ENCODE assay signal across 8 cellular contexts in genomic region chr5:137753986-137754235, GRCh38. TPM values are rescaled to one million over a fixed set of nuclear protein-coding genes. Genes with fewer than 3 reads are reported as not detected.
A peak's percentile ranks its signal among the peaks of the same experiment; 100 is the strongest.
DNase-seq lines count a peak whose midpoint lies in the region; ATAC-seq and TF ChIP-seq lines count a peak whose summit lies in the region.

No MANE protein-coding gene starts in this region.

- 0 to 1% (median 0%) methylated on average over 15 to 21 of the region's 21 CpGs for WGBS in stomach, 5 donors

- peaks cover 28% of the 10 kb centered on the region for H3K4me1 Mint-ChIP-seq in activated CD4-positive, alpha-beta T cell treated with anti-CD3 and anti-CD28 coated beads for 36 hours
- peaks cover 21% of the 10 kb centered on the region for H3K4me1 Mint-ChIP-seq in activated T-helper 2 cell treated with anti-CD3 and anti-CD28 coated beads, Interferon-gamma antibody, Interleukin-2, Interleukin-4, amounts not matched to agents 10 μg/mL and 5 μg/mL and 100 μg/mL, durations not matched to agents 14 hours and 24 hours and 36 hours (ENCODE audit: low read depth)

- peak; percentile 4 for ATAC-seq in activated CD4-positive, alpha-beta T cell treated with anti-CD3 and anti-CD28 coated beads for 36 hours
- peak; percentile 31 for ATAC-seq in HG03045 (IDR thresholded peaks at IDR 0.05; ENCODE audit: unreplicated experiment)

- intact Hi-C loops in activated CD4-positive, alpha-beta T cell treated with anti-CD3 and anti-CD28 coated beads for 36 hours (cut with DNase I, micrococcal nuclease), result loop anchor here (1.0 to 10.0 kb wide), 13 partner anchors 17 to 1538 kb away; partner anchors contain the start of genes BRD8 (in 1 of the 2), CDC23 (in 1 of the 2), CDC25C (in 1 of the 2) and FAM13B (in 1 of the 2)
- intact Hi-C loops in activated T-helper 2 cell treated with anti-CD3 and anti-CD28 coated beads, Interferon-gamma antibody, Interleukin-2, Interleukin-4, amounts not matched to agents 10 μg/mL and 5 μg/mL and 100 μg/mL, durations not matched to agents 14 hours and 24 hours and 36 hours (cut with micrococcal nuclease), result loop anchor here (1.0 to 5.0 kb wide), 4 partner anchors 18 to 424 kb away; partner anchors contain the start of genes BRD8, KLHL3 and PKD2L2
- intact Hi-C loops in stomach (cut with DNase I; ENCODE audit: low total_unique reads), result no loop called here

- no peaks in the 10 kb centered on the region for H3K9me3 ChIP-seq in stomach

- DNase-seq in activated CD4-positive, alpha-beta T cell treated with anti-CD3 and anti-CD28 coated beads for 36 hours, result no peak
- no peak for DNase-seq in activated CD4-positive, alpha-beta T cell treated with anti-CD3 and anti-CD28 coated beads for 48 hours
- DNase-seq in activated T-helper 2 cell treated with anti-CD3 and anti-CD28 coated beads, Interferon-gamma antibody, Interleukin-2, Interleukin-4, amounts not matched to agents 10 μg/mL and 5 μg/mL and 100 μg/mL, durations not matched to agents 14 hours and 24 hours and 36 hours (ENCODE audit: low spot score), result no peak
- DNase-seq in stomach (no peak), NCI-H1092 (lab: John Stamatoyannopoulos, UW) (no peak), GM19238 (ENCODE audit: insufficient read length, low spot score) (no peak)

- no peak for TF ChIP-seq EP300 in stomach (IDR thresholded peaks at IDR 0.05)

- peak overlapping the region; percentile 98 to 100 (median 99) for H3K27ac ChIP-seq in stomach

- peak overlapping the region; percentile 100 for H3K4me3 ChIP-seq in iPS-11a (ENCODE audit: low read depth, low read length)
- peak overlapping the region; percentile 68 to 87 (median 75) for H3K4me3 ChIP-seq in stomach

- peak overlapping the region; percentile 97 for H3K27ac Mint-ChIP-seq in activated CD4-positive, alpha-beta T cell treated with anti-CD3 and anti-CD28 coated beads for 36 hours
- H3K27ac Mint-ChIP-seq in activated T-helper 2 cell treated with anti-CD3 and anti-CD28 coated beads, Interferon-gamma antibody, Interleukin-2, Interleukin-4, amounts not matched to agents 10 μg/mL and 5 μg/mL and 100 μg/mL, durations not matched to agents 14 hours and 24 hours and 36 hours, result peak overlapping the region; percentile 100

- no peaks in the 10 kb centered on the region for H3K9me3 Mint-ChIP-seq in activated CD4-positive, alpha-beta T cell treated with anti-CD3 and anti-CD28 coated beads for 36 hours (ENCODE audit: low read depth)
- peaks cover 4% of the 10 kb centered on the region for H3K9me3 Mint-ChIP-seq in activated T-helper 2 cell treated with anti-CD3 and anti-CD28 coated beads, Interferon-gamma antibody, Interleukin-2, Interleukin-4, amounts not matched to agents 10 μg/mL and 5 μg/mL and 100 μg/mL, durations not matched to agents 14 hours and 24 hours and 36 hours

- POLR2A ChIA-PET in activated CD4-positive, alpha-beta T cell treated with anti-CD3 and anti-CD28 coated beads for 36 hours (lab: Charles Lee), result interaction anchor here (0.7 to 1.2 kb wide), 4 partner anchors 18 to 425 kb away, joined by 3 to 5 read pairs (median 4); partner anchors contain the start of genes KIF20A and PKD2L2

- CTCF ChIA-PET in activated CD4-positive, alpha-beta T cell treated with anti-CD3 and anti-CD28 coated beads for 36 hours (lab: Charles Lee), result interaction anchor here (2.0 kb wide), 1 partner anchor 12 kb away, joined by 19 read pairs; no protein-coding TSS in a partner anchor

- H3K27me3 Mint-ChIP-seq in activated CD4-positive, alpha-beta T cell treated with anti-CD3 and anti-CD28 coated beads for 36 hours, result no peaks in the 10 kb centered on the region
- no peaks in the 10 kb centered on the region for H3K27me3 Mint-ChIP-seq in activated T-helper 2 cell treated with anti-CD3 and anti-CD28 coated beads, Interferon-gamma antibody, Interleukin-2, Interleukin-4, amounts not matched to agents 10 μg/mL and 5 μg/mL and 100 μg/mL, durations not matched to agents 14 hours and 24 hours and 36 hours (ENCODE audit: low read depth)

- peak overlapping the region; percentile 77 for H3K4me3 Mint-ChIP-seq in activated CD4-positive, alpha-beta T cell treated with anti-CD3 and anti-CD28 coated beads for 36 hours
- peak overlapping the region; percentile 99 for H3K4me3 Mint-ChIP-seq in activated T-helper 2 cell treated with anti-CD3 and anti-CD28 coated beads, Interferon-gamma antibody, Interleukin-2, Interleukin-4, amounts not matched to agents 10 μg/mL and 5 μg/mL and 100 μg/mL, durations not matched to agents 14 hours and 24 hours and 36 hours (ENCODE audit: low read depth)

- no peaks in the 10 kb centered on the region for H3K36me3 ChIP-seq in stomach

- TF ChIP-seq CTCF in stomach (IDR thresholded peaks at IDR 0.05), result no peak

- H3K4me1 ChIP-seq in stomach, result peaks cover 24 to 44% (median 34%) of the 10 kb centered on the region in 4 donors

- H3K36me3 Mint-ChIP-seq in activated CD4-positive, alpha-beta T cell treated with anti-CD3 and anti-CD28 coated beads for 36 hours (ENCODE audit: low read depth), result peaks cover 38% of the 10 kb centered on the region
- H3K36me3 Mint-ChIP-seq in activated T-helper 2 cell treated with anti-CD3 and anti-CD28 coated beads, Interferon-gamma antibody, Interleukin-2, Interleukin-4, amounts not matched to agents 10 μg/mL and 5 μg/mL and 100 μg/mL, durations not matched to agents 14 hours and 24 hours and 36 hours (ENCODE audit: low read depth), result peaks cover 45% of the 10 kb centered on the region

- TF ChIP-seq POLR2A in stomach (IDR thresholded peaks at IDR 0.05), result no peak

- H3K27me3 ChIP-seq in stomach, result no peaks in the 10 kb centered on the region

RNA-seq across cellular contexts. Expression of gene HNRNPA0, which starts 0.3 kb away (rescaled TPM):
- total RNA-seq in activated CD4-positive, alpha-beta T cell treated with anti-CD3 and anti-CD28 coated beads for 36 hours, result 10 to 100 TPM; 18.9 to 32.1 TPM
- 37.2 and 37.5 TPM in 2 replicates for total RNA-seq in activated T-helper 2 cell treated with anti-CD3 and anti-CD28 coated beads, Interferon-gamma antibody, Interleukin-2, Interleukin-4, amounts not matched to agents 10 μg/mL and 5 μg/mL and 100 μg/mL, durations not matched to agents 14 hours and 24 hours and 36 hours
- 10 to 100 TPM in 3 of 5 donors, 1 to 10 TPM in 2; 1.2 to 29.7 (median 12.6) TPM for total RNA-seq in stomach
- 10 to 100 TPM; 14.5 to 25.5 (median 21.2) TPM for polyA plus RNA-seq in stomach

RNA-seq across cellular contexts. Expression of gene KLHL3, which starts 18.0 kb away (rescaled TPM):
- total RNA-seq in activated CD4-positive, alpha-beta T cell treated with anti-CD3 and anti-CD28 coated beads for 36 hours, result 10 to 100 TPM in 1 of 2 experiments, 1 to 10 TPM in 1; 6.8 to 10.8 TPM
- total RNA-seq in activated T-helper 2 cell treated with anti-CD3 and anti-CD28 coated beads, Interferon-gamma antibody, Interleukin-2, Interleukin-4, amounts not matched to agents 10 μg/mL and 5 μg/mL and 100 μg/mL, durations not matched to agents 14 hours and 24 hours and 36 hours, result 1.7 and 2.3 TPM in 2 replicates
- 10 to 100 TPM in 4 of 5 donors, 1 to 10 TPM in 1; 9.5 to 20.4 (median 19.4) TPM for total RNA-seq in stomach
- polyA plus RNA-seq in stomach, result 1 to 10 TPM in 1 of 3 donors, under 1 TPM in 2; 0.50 to 1.6 (median 0.76) TPM
